In genomic region chr4:18398661-18399060, GRCh38 we compare ENCODE assay signal across 1 cellular context.
TF ChIP-seq lines count a peak whose summit lies in the region.

No MANE protein-coding gene starts in this region.

TF ChIP-seq in GM23338, 12 proteins besides CTCF, POLR2A, EP300 and RAD21 (continued from another document):
- TF ChIP-seq, protein P1, sequence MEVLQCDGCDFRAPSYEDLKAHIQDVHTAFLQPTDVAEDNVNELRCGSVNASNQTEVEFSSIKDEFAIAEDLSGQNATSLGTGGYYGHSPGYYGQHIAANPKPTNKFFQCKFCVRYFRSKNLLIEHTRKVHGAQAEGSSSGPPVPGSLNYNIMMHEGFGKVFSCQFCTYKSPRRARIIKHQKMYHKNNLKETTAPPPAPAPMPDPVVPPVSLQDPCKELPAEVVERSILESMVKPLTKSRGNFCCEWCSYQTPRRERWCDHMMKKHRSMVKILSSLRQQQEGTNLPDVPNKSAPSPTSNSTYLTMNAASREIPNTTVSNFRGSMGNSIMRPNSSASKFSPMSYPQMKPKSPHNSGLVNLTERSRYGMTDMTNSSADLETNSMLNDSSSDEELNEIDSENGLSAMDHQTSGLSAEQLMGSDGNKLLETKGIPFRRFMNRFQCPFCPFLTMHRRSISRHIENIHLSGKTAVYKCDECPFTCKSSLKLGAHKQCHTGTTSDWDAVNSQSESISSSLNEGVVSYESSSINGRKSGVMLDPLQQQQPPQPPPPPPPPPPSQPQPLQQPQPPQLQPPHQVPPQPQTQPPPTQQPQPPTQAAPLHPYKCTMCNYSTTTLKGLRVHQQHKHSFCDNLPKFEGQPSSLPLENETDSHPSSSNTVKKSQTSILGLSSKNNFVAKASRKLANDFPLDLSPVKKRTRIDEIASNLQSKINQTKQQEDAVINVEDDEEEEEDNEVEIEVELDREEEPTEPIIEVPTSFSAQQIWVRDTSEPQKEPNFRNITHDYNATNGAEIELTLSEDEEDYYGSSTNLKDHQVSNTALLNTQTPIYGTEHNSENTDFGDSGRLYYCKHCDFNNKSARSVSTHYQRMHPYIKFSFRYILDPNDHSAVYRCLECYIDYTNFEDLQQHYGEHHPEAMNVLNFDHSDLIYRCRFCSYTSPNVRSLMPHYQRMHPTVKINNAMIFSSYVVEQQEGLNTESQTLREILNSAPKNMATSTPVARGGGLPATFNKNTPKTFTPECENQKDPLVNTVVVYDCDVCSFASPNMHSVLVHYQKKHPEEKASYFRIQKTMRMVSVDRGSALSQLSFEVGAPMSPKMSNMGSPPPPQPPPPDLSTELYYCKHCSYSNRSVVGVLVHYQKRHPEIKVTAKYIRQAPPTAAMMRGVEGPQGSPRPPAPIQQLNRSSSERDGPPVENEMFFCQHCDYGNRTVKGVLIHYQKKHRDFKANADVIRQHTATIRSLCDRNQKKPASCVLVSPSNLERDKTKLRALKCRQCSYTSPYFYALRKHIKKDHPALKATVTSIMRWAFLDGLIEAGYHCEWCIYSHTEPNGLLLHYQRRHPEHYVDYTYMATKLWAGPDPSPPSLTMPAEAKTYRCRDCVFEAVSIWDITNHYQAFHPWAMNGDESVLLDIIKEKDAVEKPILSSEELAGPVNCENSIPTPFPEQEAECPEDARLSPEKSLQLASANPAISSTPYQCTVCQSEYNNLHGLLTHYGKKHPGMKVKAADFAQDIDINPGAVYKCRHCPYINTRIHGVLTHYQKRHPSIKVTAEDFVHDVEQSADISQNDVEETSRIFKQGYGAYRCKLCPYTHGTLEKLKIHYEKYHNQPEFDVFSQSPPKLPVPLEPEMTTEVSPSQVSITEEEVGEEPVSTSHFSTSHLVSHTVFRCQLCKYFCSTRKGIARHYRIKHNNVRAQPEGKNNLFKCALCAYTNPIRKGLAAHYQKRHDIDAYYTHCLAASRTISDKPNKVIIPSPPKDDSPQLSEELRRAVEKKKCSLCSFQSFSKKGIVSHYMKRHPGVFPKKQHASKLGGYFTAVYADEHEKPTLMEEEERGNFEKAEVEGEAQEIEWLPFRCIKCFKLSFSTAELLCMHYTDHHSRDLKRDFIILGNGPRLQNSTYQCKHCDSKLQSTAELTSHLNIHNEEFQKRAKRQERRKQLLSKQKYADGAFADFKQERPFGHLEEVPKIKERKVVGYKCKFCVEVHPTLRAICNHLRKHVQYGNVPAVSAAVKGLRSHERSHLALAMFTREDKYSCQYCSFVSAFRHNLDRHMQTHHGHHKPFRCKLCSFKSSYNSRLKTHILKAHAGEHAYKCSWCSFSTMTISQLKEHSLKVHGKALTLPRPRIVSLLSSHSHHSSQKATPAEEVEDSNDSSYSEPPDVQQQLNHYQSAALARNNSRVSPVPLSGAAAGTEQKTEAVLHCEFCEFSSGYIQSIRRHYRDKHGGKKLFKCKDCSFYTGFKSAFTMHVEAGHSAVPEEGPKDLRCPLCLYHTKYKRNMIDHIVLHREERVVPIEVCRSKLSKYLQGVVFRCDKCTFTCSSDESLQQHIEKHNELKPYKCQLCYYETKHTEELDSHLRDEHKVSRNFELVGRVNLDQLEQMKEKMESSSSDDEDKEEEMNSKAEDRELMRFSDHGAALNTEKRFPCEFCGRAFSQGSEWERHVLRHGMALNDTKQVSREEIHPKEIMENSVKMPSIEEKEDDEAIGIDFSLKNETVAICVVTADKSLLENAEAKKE (CRISPR knock-in tag; IDR thresholded peaks at IDR 0.05): no peak
- TF ChIP-seq, protein P2, sequence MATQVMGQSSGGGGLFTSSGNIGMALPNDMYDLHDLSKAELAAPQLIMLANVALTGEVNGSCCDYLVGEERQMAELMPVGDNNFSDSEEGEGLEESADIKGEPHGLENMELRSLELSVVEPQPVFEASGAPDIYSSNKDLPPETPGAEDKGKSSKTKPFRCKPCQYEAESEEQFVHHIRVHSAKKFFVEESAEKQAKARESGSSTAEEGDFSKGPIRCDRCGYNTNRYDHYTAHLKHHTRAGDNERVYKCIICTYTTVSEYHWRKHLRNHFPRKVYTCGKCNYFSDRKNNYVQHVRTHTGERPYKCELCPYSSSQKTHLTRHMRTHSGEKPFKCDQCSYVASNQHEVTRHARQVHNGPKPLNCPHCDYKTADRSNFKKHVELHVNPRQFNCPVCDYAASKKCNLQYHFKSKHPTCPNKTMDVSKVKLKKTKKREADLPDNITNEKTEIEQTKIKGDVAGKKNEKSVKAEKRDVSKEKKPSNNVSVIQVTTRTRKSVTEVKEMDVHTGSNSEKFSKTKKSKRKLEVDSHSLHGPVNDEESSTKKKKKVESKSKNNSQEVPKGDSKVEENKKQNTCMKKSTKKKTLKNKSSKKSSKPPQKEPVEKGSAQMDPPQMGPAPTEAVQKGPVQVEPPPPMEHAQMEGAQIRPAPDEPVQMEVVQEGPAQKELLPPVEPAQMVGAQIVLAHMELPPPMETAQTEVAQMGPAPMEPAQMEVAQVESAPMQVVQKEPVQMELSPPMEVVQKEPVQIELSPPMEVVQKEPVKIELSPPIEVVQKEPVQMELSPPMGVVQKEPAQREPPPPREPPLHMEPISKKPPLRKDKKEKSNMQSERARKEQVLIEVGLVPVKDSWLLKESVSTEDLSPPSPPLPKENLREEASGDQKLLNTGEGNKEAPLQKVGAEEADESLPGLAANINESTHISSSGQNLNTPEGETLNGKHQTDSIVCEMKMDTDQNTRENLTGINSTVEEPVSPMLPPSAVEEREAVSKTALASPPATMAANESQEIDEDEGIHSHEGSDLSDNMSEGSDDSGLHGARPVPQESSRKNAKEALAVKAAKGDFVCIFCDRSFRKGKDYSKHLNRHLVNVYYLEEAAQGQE (IDR thresholded peaks at IDR 0.05; ENCODE audit: unreplicated experiment): no peak
- TF ChIP-seq CREB1 (CRISPR knock-in tag; IDR thresholded peaks at IDR 0.05; ENCODE audit: low read depth) (no peak), ZNF331 (CRISPR knock-in tag; IDR thresholded peaks at IDR 0.05; ENCODE audit: low read depth) (no peak), NANOG (IDR thresholded peaks at IDR 0.05; ENCODE audit: borderline replicate concordance) (no peak), ZNF114 (CRISPR knock-in tag; IDR thresholded peaks at IDR 0.05) (no peak), EZH2 (IDR thresholded peaks at IDR 0.05; ENCODE audit: low read depth, unreplicated experiment) (no peak), ETS1 (IDR thresholded peaks at IDR 0.05) (no peak), POLR2AphosphoS5 (IDR thresholded peaks at IDR 0.05; ENCODE audit: low read depth) (no peak), EZH2phosphoT487 (IDR thresholded peaks at IDR 0.05; ENCODE audit: unreplicated experiment) (no peak), STAT1 (IDR thresholded peaks at IDR 0.05; ENCODE audit: unreplicated experiment) (no peak)
